In the genomic region with DNA sequence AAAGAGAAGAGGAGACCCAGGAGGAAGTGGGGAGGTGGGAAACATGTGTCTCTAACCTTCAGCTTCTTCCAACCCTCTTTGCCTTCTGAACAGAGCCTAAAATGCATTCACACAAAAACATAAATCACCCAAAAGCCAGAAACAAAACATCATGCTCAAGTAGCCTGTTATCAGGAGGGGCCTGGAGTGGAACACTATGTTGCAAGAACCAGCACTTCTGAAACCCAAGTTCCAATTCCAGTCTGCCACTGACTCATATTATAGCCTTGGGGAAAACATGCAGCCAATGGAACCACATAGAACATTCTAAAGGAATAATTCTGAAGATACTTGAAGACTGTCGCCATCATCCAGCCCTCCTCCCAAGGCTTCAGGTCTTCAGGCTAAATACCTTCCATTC, we compare ENCODE assay signal across 12 cellular contexts.
DNase-seq lines count a peak whose midpoint lies in the region; ATAC-seq and TF ChIP-seq lines count a peak whose summit lies in the region.
"Had no signal": no experiment of that assay in that cellular context is flagged by ENCODE, and none has a peak within 500 bp of the region (broad histone marks: within the 10 kb centered on the region; RNA-seq: fewer than 3 reads in every experiment).

No MANE protein-coding gene starts in this region.

- no peaks in the 10 kb centered on the region for H4K20me1 ChIP-seq in osteoblast (ENCODE audit: insufficient read depth, low read length)
- H4K20me1 ChIP-seq: BLaER1 had no signal

- no peak overlapping the region for H2AFZ ChIP-seq in osteoblast (ENCODE audit: low read length)

- H3K27ac ChIP-seq in adrenal gland (peak overlapping the region in 2 of 5 donors; percentile 48 to 56), osteoblast (ENCODE audit: low read depth, low read length) (no peak overlapping the region)
- H3K27ac ChIP-seq: BLaER1 had no signal

- no peaks in the 10 kb centered on the region for H3K9me3 ChIP-seq in adrenal gland (replicated peaks in 1 of 3)
- H3K9me3 ChIP-seq in osteoblast (ENCODE audit: low read depth, low read length), result no peaks in the 10 kb centered on the region
- H3K9me3 ChIP-seq: BLaER1 had no signal

- intact Hi-C loops in adrenal gland (cut with DNase I), result no loop called here

- DNase-seq in EH (ENCODE audit: low read depth), result peak; percentile 94
- peak; percentile 30 to 82 (median 70) for DNase-seq in adrenal gland
- DNase-seq in foreskin fibroblast, result peak; percentile 78 to 84
- DNase-seq in osteoblast (ENCODE audit: insufficient read length, low spot score, missing footprints), result peak; percentile 71
- DNase-seq in cerebellum (ENCODE audit: low spot score), result no peak
- DNase-seq: activated effector memory CD4-positive, alpha-beta T cell treated with anti-CD3 and anti-CD28 coated beads, Interleukin-2, amount 50 U/mL, for 16 hours; NCI-H1048 had no signal

- 53 to 78% (median 69%) methylated on average over 1 of the region's 1 CpG for WGBS in adrenal gland, 4 donors

- H3K27me3 ChIP-seq in adrenal gland (no peaks in the 10 kb centered on the region), osteoblast (ENCODE audit: insufficient read depth, low read length) (no peaks in the 10 kb centered on the region)
- H3K27me3 ChIP-seq: BLaER1 had no signal

- H3K4me3 ChIP-seq in adrenal gland, result no peak overlapping the region
- H3K4me3 ChIP-seq in foreskin fibroblast (ENCODE audit: low read depth in 1 of 2, low read length in 2 of 2), result no peak overlapping the region
- H3K4me3 ChIP-seq in osteoblast (ENCODE audit: insufficient read depth, low read length), result no peak overlapping the region
- H3K4me3 ChIP-seq: BLaER1 had no signal

- H3K79me2 ChIP-seq in osteoblast (ENCODE audit: insufficient read depth, low read length), result no peaks in the 10 kb centered on the region

- TF ChIP-seq CTCF in adrenal gland (IDR thresholded peaks at IDR 0.05) (no peak), foreskin fibroblast (IDR thresholded peaks at IDR 0.05; ENCODE audit: low read depth, low read length) (no peak), osteoblast (IDR thresholded peaks at IDR 0.05; ENCODE audit: extremely low read depth, low read depth, low read length) (no peak)

- no peak overlapping the region for H3K4me2 ChIP-seq in osteoblast (ENCODE audit: insufficient read depth, low read length)
- H3K4me2 ChIP-seq: BLaER1 had no signal

- no peak for TF ChIP-seq POLR2A in adrenal gland (IDR thresholded peaks at IDR 0.05)

- H3K36me3 ChIP-seq in adrenal gland (replicated peaks in 1 of 2) (no peaks in the 10 kb centered on the region), osteoblast (ENCODE audit: insufficient read depth, low read length) (no peaks in the 10 kb centered on the region)
- H3K36me3 ChIP-seq: BLaER1 had no signal

- ATAC-seq in HG03175 (IDR thresholded peaks at IDR 0.05; ENCODE audit: unreplicated experiment) (no peak), HG03354 (IDR thresholded peaks at IDR 0.05; ENCODE audit: poor library complexity, severe bottlenecking, unreplicated experiment) (no peak), GM18909 (IDR thresholded peaks at IDR 0.05; ENCODE audit: poor library complexity, unreplicated experiment) (no peak)
- ATAC-seq: activated CD8-positive, alpha-beta T cell treated with anti-CD3 and anti-CD28 coated beads, Interleukin-2, amount 10 ng/mL, durations not matched to agents 7 days and 5 days had no signal

- H3K4me1 ChIP-seq in adrenal gland (replicated peaks in 1 of 2), result peaks cover 0 to 7% of the 10 kb centered on the region in 2 donors
- peaks cover 14% of the 10 kb centered on the region for H3K4me1 ChIP-seq in osteoblast (ENCODE audit: insufficient read depth, low read length)
